ENCODE assay signal across 2 cellular contexts in genomic region chr5:88674262-88675158, GRCh38.
TF ChIP-seq lines count a peak whose summit lies in the region.

No MANE protein-coding gene starts in this region.

TF ChIP-seq in liver, 16 proteins besides CTCF, POLR2A, EP300 and RAD21 (continued from another document):
- TF ChIP-seq ATF3 (IDR thresholded peaks at IDR 0.05) (no peak), FOXA1 (IDR thresholded peaks at IDR 0.05) (no peak), JUND (IDR thresholded peaks at IDR 0.05) (no peak), GABPA (IDR thresholded peaks at IDR 0.05 in 1 of 2, conservative IDR thresholded peaks at IDR 0.05 in 1 of 2) (no peak), FOXA2 (IDR thresholded peaks at IDR 0.05) (no peak), RXRA (IDR thresholded peaks at IDR 0.05) (no peak), NR2F2 (IDR thresholded peaks at IDR 0.05) (no peak), SP1 (IDR thresholded peaks at IDR 0.05) (no peak), MAX (IDR thresholded peaks at IDR 0.05) (no peak)
TF ChIP-seq in liver: peak in this region for 0.

TF ChIP-seq in HepG2, 621 proteins besides CTCF, POLR2A, EP300 and RAD21 (continued from another document):
- TF ChIP-seq ZBTB40 (IDR thresholded peaks at IDR 0.05) (no peak), ZBTB40 (CRISPR knock-in tag; IDR thresholded peaks at IDR 0.05) (no peak), LBX2 (CRISPR knock-in tag; IDR thresholded peaks at IDR 0.05; ENCODE audit: borderline replicate concordance) (no peak), MNT (IDR thresholded peaks at IDR 0.05) (no peak), MED1 (CRISPR knock-in tag; IDR thresholded peaks at IDR 0.05) (no peak), ZHX2 (IDR thresholded peaks at IDR 0.05; ENCODE audit: low read depth) (no peak), ZHX2 (CRISPR knock-in tag; IDR thresholded peaks at IDR 0.05; ENCODE audit: borderline replicate concordance) (no peak), NFE2L1 (CRISPR knock-in tag; IDR thresholded peaks at IDR 0.05; ENCODE audit: borderline replicate concordance) (no peak), ZNF746 (CRISPR knock-in tag; IDR thresholded peaks at IDR 0.05) (no peak)
